ENCODE assay signal across 15 cellular contexts in genomic region chr9:107597743-107598217, GRCh38.
"Had no signal": no experiment of that assay in that cellular context is flagged by ENCODE, and none has a peak within 500 bp of the region (broad histone marks: within the 10 kb centered on the region; RNA-seq: fewer than 3 reads in every experiment).

No MANE protein-coding gene starts in this region.

- H3K36me3 ChIP-seq: esophagus muscularis mucosa, lower lobe of right lung, upper lobe of right lung had no signal

- H3K27me3 Mint-ChIP-seq: activated naive CD8-positive, alpha-beta T cell had no signal

- DNase-seq: activated CD4-positive, alpha-beta T cell treated with anti-CD3 and anti-CD28 coated beads, Interleukin-2, amount 50 U/mL, for 4 hours; activated effector memory CD4-positive, alpha-beta T cell treated with anti-CD3 and anti-CD28 coated beads, Interleukin-2, amount 50 U/mL, for 16 hours; activated T-cell treated with anti-CD3 and anti-CD28 coated beads, Interleukin-2, amount 50 U/mL, for 4 hours; amygdala; cerebellar nuclear complex; head of caudate nucleus; lower lobe of right lung; nephron progenitor cell; stimulated activated CD4-positive, alpha-beta T cell treated with anti-CD3 and anti-CD28 coated beads, Interleukin-2, amount 100 ng/mL, for 48 hours; stimulated activated naive CD4-positive, alpha-beta T cell treated with Interleukin-2 at 50 U/mL for 16 hours; upper lobe of right lung had no signal

- H3K4me3 ChIP-seq: esophagus muscularis mucosa, lower lobe of right lung, upper lobe of right lung had no signal

- H3K36me3 Mint-ChIP-seq: activated naive CD8-positive, alpha-beta T cell had no signal

- FAIRE-seq: endometrium, keratinocyte had no signal

- H3K9me3 ChIP-seq: esophagus muscularis mucosa, lower lobe of right lung, upper lobe of right lung had no signal

- H3K4me3 Mint-ChIP-seq: activated naive CD8-positive, alpha-beta T cell; activated T-cell treated with anti-CD3 and anti-CD28 coated beads, Interleukin-2, amount 50 U/mL, for 4 hours; nephron progenitor cell had no signal

- H3K27me3 ChIP-seq: esophagus muscularis mucosa, upper lobe of right lung had no signal

- H3K4me1 ChIP-seq: lower lobe of right lung, upper lobe of right lung had no signal

- H3K9me3 Mint-ChIP-seq: activated T-cell treated with anti-CD3 and anti-CD28 coated beads, Interleukin-2, amount 50 U/mL, for 4 hours; nephron progenitor cell had no signal

- H3K27ac Mint-ChIP-seq: activated naive CD8-positive, alpha-beta T cell; nephron progenitor cell had no signal

- H3K27ac ChIP-seq: esophagus muscularis mucosa, lower lobe of right lung, upper lobe of right lung had no signal
